In genomic region chr19:19464339-19465098, GRCh38 we compare ENCODE assay signal across 8 cellular contexts. TPM values are rescaled to one million over a fixed set of nuclear protein-coding genes. Genes with fewer than 3 reads are reported as not detected.
DNase-seq lines count a peak whose midpoint lies in the region; ATAC-seq and TF ChIP-seq lines count a peak whose summit lies in the region.

No MANE protein-coding gene starts in this region.

- intact Hi-C loops in CD8-positive, alpha-beta T cell (cut with DNase I, micrococcal nuclease), result no loop called here

- POLR2A ChIA-PET in CD8-positive, alpha-beta T cell (lab: Charles Lee), result interaction anchor here (0.6 kb wide), 2 partner anchors 52 to 82 kb away, joined by 3 to 5 read pairs; no protein-coding TSS in a partner anchor

- peaks cover 16% of the 10 kb centered on the region for H3K9me3 Mint-ChIP-seq in CD8-positive, alpha-beta T cell

- CTCF ChIA-PET in CD8-positive, alpha-beta T cell (lab: Charles Lee), result interaction anchor here (1.2 kb wide), 1 partner anchor 98 kb away, joined by 3 read pairs; no protein-coding TSS in a partner anchor

- peak overlapping the region; percentile 40 for H3K4me2 ChIP-seq in osteoblast (ENCODE audit: insufficient read depth, low read length)

- H3K27me3 ChIP-seq in CD8-positive, alpha-beta T cell (ENCODE audit: insufficient read depth, low read length), result no peaks in the 10 kb centered on the region
- H3K27me3 ChIP-seq in RWPE2 (ENCODE audit: insufficient read depth, poor library complexity, severe bottlenecking) (no peaks in the 10 kb centered on the region), osteoblast (ENCODE audit: insufficient read depth, low read length) (no peaks in the 10 kb centered on the region)

- no peak overlapping the region for H3K4me3 ChIP-seq in CD8-positive, alpha-beta T cell (ENCODE audit: low read depth, low read length)
- H3K4me3 ChIP-seq in RWPE2 (ENCODE audit: severe bottlenecking) (no peak overlapping the region), fibroblast of villous mesenchyme (ENCODE audit: low read depth, low read length) (no peak overlapping the region), osteoblast (ENCODE audit: insufficient read depth, low read length) (no peak overlapping the region)

- peaks cover 21% of the 10 kb centered on the region for H4K20me1 ChIP-seq in osteoblast (ENCODE audit: insufficient read depth, low read length)

- no peak overlapping the region for H3K27ac ChIP-seq in CD8-positive, alpha-beta T cell (ENCODE audit: low read depth, low read length)
- H3K27ac ChIP-seq in RWPE2 (ENCODE audit: poor library complexity, severe bottlenecking) (peak overlapping the region; percentile 29), osteoblast (ENCODE audit: low read depth, low read length) (peak overlapping the region; percentile 68)

- peak overlapping the region; percentile 77 for H3K27ac Mint-ChIP-seq in CD8-positive, alpha-beta T cell

- H3K4me1 ChIP-seq in CD8-positive, alpha-beta T cell (ENCODE audit: insufficient read depth, low read length), result peaks cover 50% of the 10 kb centered on the region
- H3K4me1 ChIP-seq in RWPE2 (ENCODE audit: insufficient read depth, poor library complexity, severe bottlenecking) (peaks cover 40% of the 10 kb centered on the region), osteoblast (ENCODE audit: insufficient read depth, low read length) (peaks cover 29% of the 10 kb centered on the region)

- no peak overlapping the region for H2AFZ ChIP-seq in osteoblast (ENCODE audit: low read length)

- peaks cover 97% of the 10 kb centered on the region for H3K79me2 ChIP-seq in osteoblast (ENCODE audit: insufficient read depth, low read length)

- H3K4me3 Mint-ChIP-seq in CD8-positive, alpha-beta T cell, result no peak overlapping the region

- in situ Hi-C loops in KBM-7 (cut with MboI; ENCODE audit: low pct_unique_long_range_greater_than_20kb, low sequenced_read_pairs), result no loop called here

- H3K36me3 ChIP-seq in CD8-positive, alpha-beta T cell (ENCODE audit: insufficient read depth, low read length), result peaks cover 22% of the 10 kb centered on the region
- H3K36me3 ChIP-seq in RWPE2 (ENCODE audit: low read depth) (peaks cover 56% of the 10 kb centered on the region), osteoblast (ENCODE audit: insufficient read depth, low read length) (peaks cover 34% of the 10 kb centered on the region)

- no peak for TF ChIP-seq CTCF in CD8-positive, alpha-beta T cell (IDR thresholded peaks at IDR 0.05)
- no peak for TF ChIP-seq CTCF in RWPE2 (IDR thresholded peaks at IDR 0.05; ENCODE audit: poor library complexity, severe bottlenecking)
- TF ChIP-seq CTCF in fibroblast of villous mesenchyme (IDR thresholded peaks at IDR 0.05; ENCODE audit: insufficient read depth, low read depth, low read length), result no peak
- no peak for TF ChIP-seq CTCF in osteoblast (IDR thresholded peaks at IDR 0.05; ENCODE audit: extremely low read depth, low read depth, low read length)

- no peak for TF ChIP-seq POLR2A in GM18505 (IDR thresholded peaks at IDR 0.05; ENCODE audit: borderline replicate concordance, extremely low read depth, insufficient read depth, insufficient read length)

- H3K4me1 Mint-ChIP-seq in CD8-positive, alpha-beta T cell (ENCODE audit: low read depth), result peaks cover 65% of the 10 kb centered on the region

- H3K27me3 Mint-ChIP-seq in CD8-positive, alpha-beta T cell (ENCODE audit: low read depth), result no peaks in the 10 kb centered on the region

- no peak for ATAC-seq in CD8-positive, alpha-beta T cell
- no peak for ATAC-seq in RWPE2 (ENCODE audit: low read depth)
- no peak for ATAC-seq in GM18505 (IDR thresholded peaks at IDR 0.05; ENCODE audit: unreplicated experiment)

- H3K9me3 ChIP-seq in CD8-positive, alpha-beta T cell (ENCODE audit: low read length), result peaks cover 13% of the 10 kb centered on the region
- H3K9me3 ChIP-seq in RWPE2 (ENCODE audit: severe bottlenecking) (peaks cover 15% of the 10 kb centered on the region), osteoblast (ENCODE audit: low read depth, low read length) (peaks cover 8% of the 10 kb centered on the region)

- peaks cover 49% of the 10 kb centered on the region for H3K36me3 Mint-ChIP-seq in CD8-positive, alpha-beta T cell

- DNase-seq in CD8-positive, alpha-beta T cell, result no peak
- DNase-seq in RWPE2 (ENCODE audit: low spot score) (no peak), fibroblast of villous mesenchyme (ENCODE audit: low read depth) (peak; percentile 65), osteoblast (ENCODE audit: insufficient read length, low spot score, missing footprints) (no peak), KBM-7 (no peak), cortex of kidney (lab: John Stamatoyannopoulos, UW) (no peak)
- no peak for DNase-seq in stimulated activated CD8-positive, alpha-beta memory T cell treated with anti-CD3 and anti-CD28 coated beads, Interleukin-4, amount 100 ng/mL, for 48 hours

RNA-seq across cellular contexts. Expression of gene TSSK6, which starts 50.8 kb away (rescaled TPM):
- total RNA-seq in CD8-positive, alpha-beta T cell, result 1 to 10 TPM; 3.6 to 3.7 TPM
- 1.3 and 2.3 TPM in 2 replicates for total RNA-seq in fibroblast of villous mesenchyme
- total RNA-seq in osteoblast, result 2.7 and 4.3 TPM in 2 replicates

RNA-seq across cellular contexts. Expression of gene NDUFA13, which starts 51.5 kb away (rescaled TPM):
- total RNA-seq in CD8-positive, alpha-beta T cell, result 100 to 1,000 TPM; 151 to 166 TPM
- 199 and 205 TPM in 2 replicates for total RNA-seq in fibroblast of villous mesenchyme
- total RNA-seq in osteoblast, result 160 and 202 TPM in 2 replicates

RNA-seq across cellular contexts. Expression of gene GATAD2A, which starts 59.0 kb away (rescaled TPM):
- 100 to 1,000 TPM; 135 to 142 TPM for total RNA-seq in CD8-positive, alpha-beta T cell
- total RNA-seq in fibroblast of villous mesenchyme (44.5 and 57.0 TPM in 2 replicates), osteoblast (48.6 and 48.9 TPM in 2 replicates)
